Comparison of ENCODE assay signal across 1 cellular context in the genomic region with DNA sequence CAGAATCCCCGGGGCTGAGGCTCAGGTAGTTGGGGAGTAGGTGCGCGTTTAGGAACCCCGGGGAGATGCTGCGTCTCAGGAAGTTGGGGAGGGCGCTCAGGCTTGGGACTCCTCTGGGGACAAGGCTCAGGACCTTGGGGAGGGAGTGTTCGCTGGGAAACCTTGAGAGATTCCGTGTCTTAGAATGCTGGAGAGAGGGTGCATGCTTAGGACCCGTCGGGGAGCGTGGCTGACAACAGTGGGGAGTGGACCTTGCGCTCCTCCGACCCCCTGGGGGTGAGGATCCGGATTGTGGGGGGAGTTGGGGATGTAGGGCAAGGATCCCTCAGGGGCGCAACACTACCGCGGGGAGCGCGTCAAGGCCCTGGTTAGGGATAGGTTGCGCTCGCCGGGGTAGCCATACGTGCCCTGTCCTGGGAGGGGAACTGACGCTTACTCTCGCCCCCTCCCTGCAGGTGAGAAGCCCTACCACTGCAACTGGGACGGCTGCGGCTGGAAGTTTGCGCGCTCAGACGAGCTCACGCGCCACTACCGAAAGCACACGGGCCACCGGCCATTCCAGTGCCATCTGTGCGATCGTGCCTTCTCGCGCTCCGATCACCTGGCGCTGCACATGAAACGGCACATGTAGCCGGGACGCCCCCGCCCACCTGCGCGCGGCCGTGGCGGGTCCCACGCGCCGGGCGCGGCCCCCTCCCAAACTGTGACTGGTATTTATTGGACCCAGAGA.
TF ChIP-seq lines count a peak whose summit lies in the region.

No MANE protein-coding gene starts in this region.

TF ChIP-seq in HCT116, 20 proteins besides CTCF, POLR2A, EP300 and RAD21 (continued from another document):
- no peak for TF ChIP-seq EZH2phosphoT487 (IDR thresholded peaks at IDR 0.05; ENCODE audit: borderline replicate concordance)
- TF ChIP-seq CEBPB (IDR thresholded peaks at IDR 0.05; ENCODE audit: low read depth) = no peak
- TF ChIP-seq SRF (IDR thresholded peaks at IDR 0.05; ENCODE audit: low read depth) = no peak
